ENCODE assay signal across 1 cellular context in the genomic region with DNA sequence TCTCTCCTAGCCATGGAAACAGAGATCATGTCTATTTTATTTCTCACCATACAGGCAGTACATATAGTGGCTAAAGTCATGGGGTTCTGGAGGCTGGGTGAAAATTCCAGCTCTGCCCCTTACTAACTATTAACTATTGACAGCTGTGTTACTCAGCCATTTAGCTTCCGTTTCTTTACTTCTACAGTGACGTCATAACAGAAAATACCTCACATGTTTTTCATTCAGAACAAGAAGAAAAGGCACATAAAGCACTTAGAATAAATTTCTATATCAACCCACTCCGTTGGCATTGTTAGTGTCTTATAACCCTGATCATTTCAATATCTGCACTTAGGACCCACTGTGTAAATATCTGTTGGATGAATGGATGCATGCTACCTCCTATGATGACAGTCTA.
TF ChIP-seq lines count a peak whose summit lies in the region.

No MANE protein-coding gene starts in this region.

TF ChIP-seq in HepG2, 621 proteins besides CTCF, POLR2A, EP300 and RAD21 (continued from another document):
- no peak for TF ChIP-seq ZNF557 (CRISPR knock-in tag; IDR thresholded peaks at IDR 0.05)
